7 cellular contexts compared by ENCODE assay signal in the genomic region with DNA sequence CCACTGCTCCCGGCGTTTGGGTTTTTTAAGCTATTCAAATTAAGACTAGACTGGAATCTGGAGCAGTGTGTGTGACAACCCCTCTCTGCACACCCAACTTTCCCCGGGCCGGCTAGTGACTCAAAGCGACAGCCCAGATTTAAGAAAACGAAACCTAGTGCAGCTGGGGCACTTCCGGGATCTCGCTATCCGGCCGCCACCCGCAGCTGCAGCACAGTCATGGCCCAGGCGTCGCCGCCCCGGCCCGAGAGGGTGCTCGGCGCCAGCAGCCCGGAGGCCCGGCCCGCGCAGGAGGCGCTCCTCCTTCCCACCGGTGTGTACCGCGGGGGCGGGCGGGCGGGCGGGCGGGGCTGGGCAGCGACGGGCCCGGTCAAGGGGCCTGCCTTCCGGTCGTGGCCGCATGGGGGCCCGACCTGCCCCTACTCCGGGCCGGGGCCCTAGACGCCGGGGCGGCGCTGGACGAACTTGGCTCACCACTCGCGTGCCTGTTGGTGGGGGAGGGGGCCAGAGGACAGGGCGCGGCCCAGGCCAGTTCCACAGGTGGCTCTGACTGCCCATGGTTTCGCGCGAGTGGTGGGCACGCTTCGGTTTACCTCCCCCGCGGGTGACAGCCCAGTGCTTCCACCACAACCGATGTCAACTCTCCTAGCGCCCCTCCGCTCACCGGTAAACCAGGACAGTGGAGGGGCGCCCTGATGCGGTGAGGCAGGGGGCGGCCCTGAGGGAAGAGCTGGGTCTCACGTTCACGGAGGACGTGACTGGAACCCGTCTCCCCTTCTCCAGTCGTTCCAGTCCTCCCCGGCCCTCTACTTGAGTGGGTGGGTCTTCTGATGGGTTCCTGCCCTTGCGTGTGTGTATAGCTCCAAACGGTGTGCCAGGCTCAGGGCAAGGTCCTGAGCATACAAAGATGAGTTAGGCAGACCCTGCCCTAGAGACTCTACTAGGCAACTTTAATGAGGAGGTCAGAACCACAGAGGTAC.
DNase-seq lines count a peak whose midpoint lies in the region; ATAC-seq lines count a peak whose summit lies in the region.

A gene (plus strand): TSS at position 171 of the 980 bp plus-strand sequence. CDS start 49 bp downstream, at position 220.

- DNase-seq in NCI-H69 (lab: John Stamatoyannopoulos, UW) (peak; percentile 54), medulla oblongata (ENCODE audit: extremely low spot score) (peak; percentile 76)
- peak; percentile 73 to 84 for DNase-seq in activated CD8-positive, alpha-beta memory T cell treated with anti-CD3 and anti-CD28 coated beads for 4 hours (ENCODE audit: low read depth in 2 of 2)
- DNase-seq in effector memory CD4-positive, alpha-beta T cell = peak; percentile 79 to 81 (median 80)
- DNase-seq in stimulated activated CD8-positive, alpha-beta memory T cell treated with anti-CD3 and anti-CD28 coated beads, Interleukin-12 subunit alpha, Interleukin-12 subunit beta, amount 100 ng/mL, for 24 hours (ENCODE audit: extremely low read depth) = peak; percentile 71

- H3K4me1 ChIP-seq in effector memory CD4-positive, alpha-beta T cell (ENCODE audit: control insufficient read depth, insufficient read depth, low read length, poor library complexity, severe bottlenecking) = peaks cover 36% of the 10 kb centered on the region

- ATAC-seq in GM18511 (IDR thresholded peaks at IDR 0.05; ENCODE audit: unreplicated experiment) (peak; percentile 82), HG02852 (IDR thresholded peaks at IDR 0.05; ENCODE audit: unreplicated experiment) (peak; percentile 85)

- H3K9me3 ChIP-seq in effector memory CD4-positive, alpha-beta T cell (ENCODE audit: control insufficient read depth, low read length) = no peaks in the 10 kb centered on the region

- H3K36me3 ChIP-seq in effector memory CD4-positive, alpha-beta T cell (ENCODE audit: control insufficient read depth, insufficient read depth, low read length) = peaks cover 5% of the 10 kb centered on the region

- peak within 1 kb of the TSS; percentile 92 for H3K27ac ChIP-seq in effector memory CD4-positive, alpha-beta T cell (ENCODE audit: insufficient read depth, low read length, poor library complexity, severe bottlenecking)

- H3K4me3 ChIP-seq in effector memory CD4-positive, alpha-beta T cell (ENCODE audit: insufficient read depth, low read depth, low read length, poor library complexity, severe bottlenecking) = peak within 1 kb of the TSS; percentile 72

- H3K27me3 ChIP-seq in effector memory CD4-positive, alpha-beta T cell (replicated peaks; ENCODE audit: control insufficient read depth, insufficient read depth, low read length, poor library complexity, severe bottlenecking) = no peaks in the 10 kb centered on the region

Comparison
In these comparisons a context has a peak if more than half of its experiments do, and no peak if none do; other contexts are left out.
1. Peak in every context shown above with its lines: DNase-seq, ATAC-seq, H3K4me3 ChIP-seq and H3K27ac ChIP-seq.